ENCODE assay signal across 1 cellular context in the genomic region with DNA sequence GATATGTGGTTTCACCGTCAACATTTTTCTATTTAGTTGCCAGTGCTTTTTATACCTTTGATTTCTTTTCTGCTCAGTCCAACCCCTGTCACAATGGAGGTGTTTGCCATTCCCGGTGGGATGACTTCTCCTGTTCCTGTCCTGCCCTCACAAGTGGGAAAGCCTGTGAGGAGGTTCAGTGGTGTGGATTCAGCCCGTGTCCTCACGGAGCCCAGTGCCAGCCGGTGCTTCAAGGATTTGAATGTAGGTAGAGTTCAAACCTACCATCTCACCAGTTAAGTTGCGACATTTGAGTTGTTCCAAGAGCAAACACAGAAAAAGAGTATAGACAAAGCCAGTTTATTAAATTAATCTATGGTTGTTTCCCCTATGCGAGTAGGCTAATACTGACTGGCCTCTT.
TF ChIP-seq lines count a peak whose summit lies in the region.

No MANE protein-coding gene starts in this region.

TF ChIP-seq in WTC11, 78 proteins besides CTCF, POLR2A, EP300 and RAD21 (continued from another document):
- TF ChIP-seq, protein P1, sequence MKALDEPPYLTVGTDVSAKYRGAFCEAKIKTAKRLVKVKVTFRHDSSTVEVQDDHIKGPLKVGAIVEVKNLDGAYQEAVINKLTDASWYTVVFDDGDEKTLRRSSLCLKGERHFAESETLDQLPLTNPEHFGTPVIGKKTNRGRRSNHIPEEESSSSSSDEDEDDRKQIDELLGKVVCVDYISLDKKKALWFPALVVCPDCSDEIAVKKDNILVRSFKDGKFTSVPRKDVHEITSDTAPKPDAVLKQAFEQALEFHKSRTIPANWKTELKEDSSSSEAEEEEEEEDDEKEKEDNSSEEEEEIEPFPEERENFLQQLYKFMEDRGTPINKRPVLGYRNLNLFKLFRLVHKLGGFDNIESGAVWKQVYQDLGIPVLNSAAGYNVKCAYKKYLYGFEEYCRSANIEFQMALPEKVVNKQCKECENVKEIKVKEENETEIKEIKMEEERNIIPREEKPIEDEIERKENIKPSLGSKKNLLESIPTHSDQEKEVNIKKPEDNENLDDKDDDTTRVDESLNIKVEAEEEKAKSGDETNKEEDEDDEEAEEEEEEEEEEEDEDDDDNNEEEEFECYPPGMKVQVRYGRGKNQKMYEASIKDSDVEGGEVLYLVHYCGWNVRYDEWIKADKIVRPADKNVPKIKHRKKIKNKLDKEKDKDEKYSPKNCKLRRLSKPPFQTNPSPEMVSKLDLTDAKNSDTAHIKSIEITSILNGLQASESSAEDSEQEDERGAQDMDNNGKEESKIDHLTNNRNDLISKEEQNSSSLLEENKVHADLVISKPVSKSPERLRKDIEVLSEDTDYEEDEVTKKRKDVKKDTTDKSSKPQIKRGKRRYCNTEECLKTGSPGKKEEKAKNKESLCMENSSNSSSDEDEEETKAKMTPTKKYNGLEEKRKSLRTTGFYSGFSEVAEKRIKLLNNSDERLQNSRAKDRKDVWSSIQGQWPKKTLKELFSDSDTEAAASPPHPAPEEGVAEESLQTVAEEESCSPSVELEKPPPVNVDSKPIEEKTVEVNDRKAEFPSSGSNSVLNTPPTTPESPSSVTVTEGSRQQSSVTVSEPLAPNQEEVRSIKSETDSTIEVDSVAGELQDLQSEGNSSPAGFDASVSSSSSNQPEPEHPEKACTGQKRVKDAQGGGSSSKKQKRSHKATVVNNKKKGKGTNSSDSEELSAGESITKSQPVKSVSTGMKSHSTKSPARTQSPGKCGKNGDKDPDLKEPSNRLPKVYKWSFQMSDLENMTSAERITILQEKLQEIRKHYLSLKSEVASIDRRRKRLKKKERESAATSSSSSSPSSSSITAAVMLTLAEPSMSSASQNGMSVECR (CRISPR knock-in tag; IDR thresholded peaks at IDR 0.05; ENCODE audit: borderline replicate concordance) = no peak
- no peak for TF ChIP-seq ESRRA (CRISPR knock-in tag; IDR thresholded peaks at IDR 0.05; ENCODE audit: borderline replicate concordance)
